ENCODE assay signal across 18 cellular contexts in genomic region chr10:104090597-104090996, GRCh38. TPM values are rescaled to one million over a fixed set of nuclear protein-coding genes. Genes with fewer than 3 reads are reported as not detected.
"Had no signal": no experiment of that assay in that cellular context is flagged by ENCODE, and none has a peak within 500 bp of the region (broad histone marks: within the 10 kb centered on the region; RNA-seq: fewer than 3 reads in every experiment).

No MANE protein-coding gene starts in this region.

- FAIRE-seq: small intestine had no signal

- DNase-seq: activated CD4-positive, alpha-beta T cell treated with anti-CD3 and anti-CD28 coated beads, Interleukin-2, amount 50 U/mL, for 1 hour; activated naive CD4-positive, alpha-beta T cell treated with anti-CD3 and anti-CD28 coated beads, Interleukin-2, amount 50 U/mL, for 16 hours; activated T-cell treated with anti-CD3 and anti-CD28 coated beads for 4 hours; adrenal gland; colonic mucosa; kidney glomerular epithelial cell; lower lobe of right lung; naive thymus-derived CD4-positive, alpha-beta T cell; posterior cingulate gyrus; right cardiac atrium; small intestine had no signal

- ATAC-seq: lower lobe of right lung; naive thymus-derived CD4-positive, alpha-beta T cell; right cardiac atrium; stimulated activated effector memory CD8-positive, alpha-beta T cell treated with anti-CD3 and anti-CD28 coated beads, Interleukin-12 subunit alpha, Interleukin-12 subunit beta, amount 100 ng/mL, for 72 hours had no signal

- H3K9me3 ChIP-seq: colonic mucosa, lower lobe of right lung, tibial nerve, vagina had no signal

- H3K27me3 ChIP-seq: adrenal gland, colonic mucosa, tibial nerve, vagina had no signal

- H3K27ac ChIP-seq: adrenal gland, colonic mucosa, lower lobe of right lung, tibial nerve, vagina had no signal

- H3K36me3 ChIP-seq: adrenal gland, colonic mucosa, lower lobe of right lung, tibial nerve, vagina had no signal

- H3K4me1 ChIP-seq: adrenal gland, colonic mucosa, lower lobe of right lung, tibial nerve, vagina had no signal

- H3K4me3 ChIP-seq: adrenal gland, colonic mucosa, lower lobe of right lung, tibial nerve, vagina had no signal

RNA-seq across cellular contexts. Expression of gene COL17A1, which starts 4.9 kb away (rescaled TPM):
- total RNA-seq: activated CD8-positive, alpha-beta memory T cell treated with anti-CD3 and anti-CD28 coated beads for 36 hours; activated T-helper 2 cell treated with anti-CD3 and anti-CD28 coated beads, Interferon-gamma antibody, Interleukin-2, Interleukin-4, amounts not matched to agents 10 μg/mL and 5 μg/mL and 100 μg/mL, durations not matched to agents 14 hours and 24 hours and 36 hours; mononuclear cell; naive thymus-derived CD4-positive, alpha-beta T cell; T-helper 2 cell treated with Interferon-gamma antibody and Interleukin-4, amounts not matched to agents 100 ng/mL and 5 ng/mL, for 36 hours had no signal
- polyA plus RNA-seq: naive thymus-derived CD4-positive, alpha-beta T cell had no signal
